ENCODE assay signal across 8 cellular contexts in genomic region chr12:21992823-21993222, GRCh38. TPM values are rescaled to one million over a fixed set of nuclear protein-coding genes. Genes with fewer than 3 reads are reported as not detected.
A peak's percentile ranks its signal among the peaks of the same experiment; 100 is the strongest.
DNase-seq lines count a peak whose midpoint lies in the region; ATAC-seq lines count a peak whose summit lies in the region.

No MANE protein-coding gene starts in this region.

- no peaks in the 10 kb centered on the region for H3K9me3 Mint-ChIP-seq in activated T-helper 17 cell treated with anti-CD3 and anti-CD28 coated beads, Interleukin-2, amount 50 U/mL, for 72 hours

- H3K27me3 Mint-ChIP-seq in activated T-helper 17 cell treated with anti-CD3 and anti-CD28 coated beads, Interleukin-2, amount 50 U/mL, for 72 hours, result peaks cover 7% of the 10 kb centered on the region

- ATAC-seq in GM19324 (IDR thresholded peaks at IDR 0.05; ENCODE audit: low FRiP score, unreplicated experiment) (peak; percentile 94), HG03342 (IDR thresholded peaks at IDR 0.05; ENCODE audit: unreplicated experiment) (peak; percentile 89)
- ATAC-seq in activated T-helper 17 cell treated with anti-CD3 and anti-CD28 coated beads, Interleukin-2, amount 50 U/mL, for 72 hours (replicated peaks), result no peak

- no peaks in the 10 kb centered on the region for H3K36me3 Mint-ChIP-seq in activated T-helper 17 cell treated with anti-CD3 and anti-CD28 coated beads, Interleukin-2, amount 50 U/mL, for 72 hours (ENCODE audit: low read depth)

- peaks cover 6% of the 10 kb centered on the region for H3K4me1 Mint-ChIP-seq in activated T-helper 17 cell treated with anti-CD3 and anti-CD28 coated beads, Interleukin-2, amount 50 U/mL, for 72 hours

- H3K27ac Mint-ChIP-seq in activated T-helper 17 cell treated with anti-CD3 and anti-CD28 coated beads, Interleukin-2, amount 50 U/mL, for 72 hours, result peak overlapping the region; percentile 54

- H3K4me3 Mint-ChIP-seq in activated T-helper 17 cell treated with anti-CD3 and anti-CD28 coated beads, Interleukin-2, amount 50 U/mL, for 72 hours, result no peak overlapping the region

- DNase-seq in CMK (ENCODE audit: low read depth) (peak; percentile 64), NCI-H2227 (lab: John Stamatoyannopoulos, UW; ENCODE audit: unreplicated experiment) (no peak), NK-92 (lab: John Stamatoyannopoulos, UW; ENCODE audit: unreplicated experiment) (no peak)
- DNase-seq in stimulated activated CD4-positive, alpha-beta T cell treated with anti-CD3 and anti-CD28 coated beads, Interleukin-15, amount 100 ng/mL, for 24 hours, result no peak
- DNase-seq in stimulated activated CD4-positive, alpha-beta T cell treated with anti-CD3 and anti-CD28 coated beads, Interleukin-4, amount 100 ng/mL, for 24 hours, result no peak

RNA-seq across cellular contexts. Expression of gene ABCC9, which starts 51.6 kb away (rescaled TPM):
- total RNA-seq in activated T-helper 17 cell treated with anti-CD3 and anti-CD28 coated beads, Interleukin-2, amount 50 U/mL, for 72 hours, result under 1 TPM in 1 of 2 donors, not detected in 1; 0.04 TPM

RNA-seq across cellular contexts. Expression of gene CMAS, which starts 53.2 kb away (rescaled TPM):
- 10 to 100 TPM; 57.7 to 63.2 TPM for total RNA-seq in activated T-helper 17 cell treated with anti-CD3 and anti-CD28 coated beads, Interleukin-2, amount 50 U/mL, for 72 hours
